In the genomic region with DNA sequence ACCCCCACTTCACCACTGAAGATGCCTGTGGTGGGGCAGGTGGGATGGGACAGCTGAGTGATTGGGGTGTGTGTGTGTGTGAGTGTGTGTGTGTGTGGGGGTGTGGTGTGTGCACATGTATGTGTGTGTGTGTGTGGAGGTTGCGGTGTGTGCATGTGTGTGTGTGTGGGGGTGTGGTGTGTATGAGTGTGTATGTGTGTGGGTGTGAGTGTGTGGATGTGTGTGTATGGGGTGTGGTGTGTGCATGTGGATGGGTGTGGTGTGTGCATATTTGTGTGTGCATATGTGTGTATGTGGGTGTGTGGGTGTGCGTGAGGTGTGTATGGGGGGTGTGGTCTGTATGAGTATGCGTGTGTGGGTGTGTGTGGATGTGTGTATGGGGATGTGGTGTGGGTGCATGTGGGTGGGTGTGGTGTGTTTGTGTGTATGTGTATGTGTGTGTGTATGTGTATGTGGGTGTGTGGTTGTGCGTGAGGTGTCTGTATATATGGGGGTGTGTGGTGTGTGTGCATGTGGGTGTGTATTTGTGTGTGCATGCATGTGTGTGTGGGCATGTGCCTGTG, we compare ENCODE assay signal across 20 cellular contexts.
DNase-seq lines count a peak whose midpoint lies in the region; ATAC-seq, FAIRE-seq and TF ChIP-seq lines count a peak whose summit lies in the region.
"Had no signal": no experiment of that assay in that cellular context is flagged by ENCODE, and none has a peak within 500 bp of the region (broad histone marks: within the 10 kb centered on the region; RNA-seq: fewer than 3 reads in every experiment).

No MANE protein-coding gene starts in this region.

- no peak for TF ChIP-seq POLR2A in GM12891 (IDR thresholded peaks at IDR 0.05; ENCODE audit: low read depth, low read length)

- H4K8ac ChIP-seq in neuronal stem cell (ENCODE audit: low read depth, low read length): no peak overlapping the region

- ATAC-seq in HG03439 (IDR thresholded peaks at IDR 0.05; ENCODE audit: unreplicated experiment): no peak

- peaks cover 5 to 32% of the 10 kb centered on the region in 2 donors for H3K4me1 ChIP-seq in neuronal stem cell (ENCODE audit: control insufficient read depth in 2 of 2, insufficient read depth in 1 of 2, low read depth in 1 of 2, low read length in 2 of 2)

- 100% methylated on average over 1 to 4 of the region's 4 CpGs for WGBS in neuronal stem cell (ENCODE audit: extremely low coverage in 2 of 2, insufficient read length in 2 of 2, insufficient replicate concordance in 1 of 2), 2 donors

- H3K9ac ChIP-seq in neuronal stem cell (ENCODE audit: low read depth, low read length, poor library complexity): peak overlapping the region; percentile 75

- peak overlapping the region; percentile 10 for H3K14ac ChIP-seq in neuronal stem cell (ENCODE audit: low read length)

- peak overlapping the region; percentile 59 for H3K4ac ChIP-seq in neuronal stem cell (ENCODE audit: low read length)

- TF ChIP-seq CTCF in bronchial epithelial cell (IDR thresholded peaks at IDR 0.05; ENCODE audit: insufficient read depth, low read length, severe bottlenecking): no peak

- no peaks in the 10 kb centered on the region for H3K79me1 ChIP-seq in neuronal stem cell (ENCODE audit: low read depth, low read length)

- CTCF ChIA-PET in HEK293T (lab: Yijun Ruan, JAX): interaction anchor here (0.9 to 1.7 kb wide), 4 partner anchors 15 to 126 kb away, joined by 3 to 11 read pairs (median 4); no protein-coding TSS in a partner anchor

- DNase-seq in GM12891 (ENCODE audit: insufficient read length, low spot score) (no peak), HEK293T (ENCODE audit: extremely low spot score) (no peak), bronchial epithelial cell (ENCODE audit: low read depth) (no peak), neuronal stem cell (ENCODE audit: low spot score) (no peak), inferior parietal cortex (ENCODE audit: extremely low spot score) (no peak), NCI-H1092 (lab: John Stamatoyannopoulos, UW) (no peak), MG63 (no peak)
- DNase-seq: ACHN, DMS79 treated with DMSO at 0.1 percent for 48 hours, KG1, MV-4-11, NCI-H1417, NCI-H187, NCI-H2107, NCI-H510A treated with DMSO at 0.1 percent for 48 hours, NCI-H82, RPMI8226 had no signal

- H2BK5ac ChIP-seq in neuronal stem cell (ENCODE audit: low read length): no peak overlapping the region

- H3K4me3 ChIP-seq in bronchial epithelial cell (ENCODE audit: low read depth, low read length) (no peak overlapping the region), neuronal stem cell (ENCODE audit: low read length in 2 of 2) (peak overlapping the region in 1 of 2 donors; percentile 43), MG63 (no peak overlapping the region)
- H3K4me3 ChIP-seq: HAP-1 had no signal

- H2BK120ac ChIP-seq in neuronal stem cell (ENCODE audit: low read depth, low read length): peak overlapping the region; percentile 29

- H3K27me3 ChIP-seq in bronchial epithelial cell (ENCODE audit: control insufficient read depth, insufficient read depth, low read length): peaks cover 6% of the 10 kb centered on the region
- H3K27me3 ChIP-seq in neuronal stem cell (ENCODE audit: control insufficient read depth in 3 of 3, insufficient read depth in 3 of 3, low read depth in 1 of 3, low read length in 3 of 3): peaks cover 0 to 64% (median 4%) of the 10 kb centered on the region in 3 experiments
- no peaks in the 10 kb centered on the region for H3K27me3 ChIP-seq in MG63

- FAIRE-seq in GM12891 (lab: Jason Lieb, UNC) (peak; percentile 67), bronchial epithelial cell (lab: Jason Lieb, UNC) (peak; percentile 99)

- no peak overlapping the region for H3K4me2 ChIP-seq in neuronal stem cell (ENCODE audit: insufficient read depth, low read length, poor library complexity, severe bottlenecking)

- no peak overlapping the region for H3K27ac ChIP-seq in neuronal stem cell (replicated peaks; ENCODE audit: low read length)
- H3K27ac ChIP-seq: C4-2B had no signal

- no peak overlapping the region for H2AK5ac ChIP-seq in neuronal stem cell (ENCODE audit: low read depth, low read length)

- H4K91ac ChIP-seq in neuronal stem cell (ENCODE audit: low read depth, low read length, poor library complexity): peak overlapping the region; percentile 2

- H3K36me3 ChIP-seq in bronchial epithelial cell (ENCODE audit: control insufficient read depth, insufficient read depth, low read length) (no peaks in the 10 kb centered on the region), neuronal stem cell (replicated peaks in 1 of 2; ENCODE audit: control insufficient read depth in 2 of 2, insufficient read depth in 2 of 2, low read length in 2 of 2) (no peaks in the 10 kb centered on the region), MG63 (no peaks in the 10 kb centered on the region)
- H3K36me3 ChIP-seq: HAP-1 had no signal

- POLR2A ChIA-PET in HEK293T (lab: Yijun Ruan, JAX): no interaction called here

- no peak overlapping the region for H3K18ac ChIP-seq in neuronal stem cell (ENCODE audit: low read length)

- peak overlapping the region; percentile 32 for H3K23ac ChIP-seq in neuronal stem cell (ENCODE audit: low read depth, low read length, poor library complexity)

- H2BK12ac ChIP-seq in neuronal stem cell (ENCODE audit: low read length): no peak overlapping the region

- H2BK15ac ChIP-seq in neuronal stem cell (ENCODE audit: low read length): no peak overlapping the region

- no peaks in the 10 kb centered on the region for H3K9me3 ChIP-seq in neuronal stem cell (replicated peaks in 1 of 2; ENCODE audit: control insufficient read depth in 2 of 2, insufficient read depth in 1 of 2, low read depth in 1 of 2, low read length in 2 of 2)
- no peaks in the 10 kb centered on the region for H3K9me3 ChIP-seq in MG63
- H3K9me3 ChIP-seq: HAP-1 had no signal

- H2AFZ ChIP-seq in neuronal stem cell (ENCODE audit: low read length): no peak overlapping the region

TF ChIP-seq in GM12891, 5 proteins besides CTCF, POLR2A, EP300 and RAD21:
- no peak for TF ChIP-seq SPI1 (IDR thresholded peaks at IDR 0.05; ENCODE audit: low read depth, low read length)

TF ChIP-seq in HEK293T, 16 proteins besides CTCF, POLR2A, EP300 and RAD21:
- 0 out of 2 replicates have a peak, but pooled peaks have one; percentile 23 for TF ChIP-seq TARDBP (IDR thresholded peaks at IDR 0.05)
- TF ChIP-seq SP1 (IDR thresholded peaks at IDR 0.05): no peak
